Comparison of ENCODE assay signal across 2 cellular contexts in the genomic region with DNA sequence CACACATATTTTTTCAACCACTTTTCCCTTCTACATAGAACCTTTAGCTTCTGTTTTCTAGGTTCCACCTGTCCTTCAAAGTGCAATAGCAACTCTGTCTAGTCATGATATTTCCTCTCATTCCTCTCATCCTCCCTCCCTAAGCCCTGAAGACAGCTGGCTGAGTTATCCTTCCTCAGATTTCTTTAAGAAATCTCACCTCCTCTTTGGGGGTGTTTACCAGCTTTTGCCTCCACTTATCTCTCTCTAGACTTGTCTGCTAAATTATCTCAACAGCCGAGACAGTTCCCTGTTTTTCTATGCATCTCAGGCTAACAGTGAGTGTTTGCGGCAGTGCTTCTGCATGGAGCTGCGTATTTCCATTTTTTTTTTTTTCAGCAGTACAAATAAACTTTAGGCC.
TF ChIP-seq lines count a peak whose summit lies in the region.

No MANE protein-coding gene starts in this region.

TF ChIP-seq in SK-N-SH, 30 proteins besides CTCF, POLR2A, EP300 and RAD21 (continued from another document):
- TF ChIP-seq, protein P1, sequence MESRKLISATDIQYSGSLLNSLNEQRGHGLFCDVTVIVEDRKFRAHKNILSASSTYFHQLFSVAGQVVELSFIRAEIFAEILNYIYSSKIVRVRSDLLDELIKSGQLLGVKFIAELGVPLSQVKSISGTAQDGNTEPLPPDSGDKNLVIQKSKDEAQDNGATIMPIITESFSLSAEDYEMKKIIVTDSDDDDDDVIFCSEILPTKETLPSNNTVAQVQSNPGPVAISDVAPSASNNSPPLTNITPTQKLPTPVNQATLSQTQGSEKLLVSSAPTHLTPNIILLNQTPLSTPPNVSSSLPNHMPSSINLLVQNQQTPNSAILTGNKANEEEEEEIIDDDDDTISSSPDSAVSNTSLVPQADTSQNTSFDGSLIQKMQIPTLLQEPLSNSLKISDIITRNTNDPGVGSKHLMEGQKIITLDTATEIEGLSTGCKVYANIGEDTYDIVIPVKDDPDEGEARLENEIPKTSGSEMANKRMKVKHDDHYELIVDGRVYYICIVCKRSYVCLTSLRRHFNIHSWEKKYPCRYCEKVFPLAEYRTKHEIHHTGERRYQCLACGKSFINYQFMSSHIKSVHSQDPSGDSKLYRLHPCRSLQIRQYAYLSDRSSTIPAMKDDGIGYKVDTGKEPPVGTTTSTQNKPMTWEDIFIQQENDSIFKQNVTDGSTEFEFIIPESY (IDR thresholded peaks at IDR 0.05; ENCODE audit: borderline replicate concordance, low read depth): no peak
- TF ChIP-seq TEAD4 (IDR thresholded peaks at IDR 0.05; ENCODE audit: borderline replicate concordance, insufficient read depth): no peak
- no peak for TF ChIP-seq RFX5 (IDR thresholded peaks at IDR 0.05; ENCODE audit: low read length)
- no peak for TF ChIP-seq FOXM1 (IDR thresholded peaks at IDR 0.05; ENCODE audit: low read depth)
- no peak for TF ChIP-seq NFIC (IDR thresholded peaks at IDR 0.05; ENCODE audit: borderline replicate concordance)
- TF ChIP-seq SMC3 (IDR thresholded peaks at IDR 0.05; ENCODE audit: low read depth, low read length): no peak
- no peak for TF ChIP-seq MEF2A (IDR thresholded peaks at IDR 0.05; ENCODE audit: borderline replicate concordance, low read depth)
- TF ChIP-seq, protein P2, sequence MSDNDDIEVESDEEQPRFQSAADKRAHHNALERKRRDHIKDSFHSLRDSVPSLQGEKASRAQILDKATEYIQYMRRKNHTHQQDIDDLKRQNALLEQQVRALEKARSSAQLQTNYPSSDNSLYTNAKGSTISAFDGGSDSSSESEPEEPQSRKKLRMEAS (IDR thresholded peaks at IDR 0.05; ENCODE audit: low read depth): no peak
- TF ChIP-seq ELF1 (IDR thresholded peaks at IDR 0.05): no peak
- TF ChIP-seq, protein P3, sequence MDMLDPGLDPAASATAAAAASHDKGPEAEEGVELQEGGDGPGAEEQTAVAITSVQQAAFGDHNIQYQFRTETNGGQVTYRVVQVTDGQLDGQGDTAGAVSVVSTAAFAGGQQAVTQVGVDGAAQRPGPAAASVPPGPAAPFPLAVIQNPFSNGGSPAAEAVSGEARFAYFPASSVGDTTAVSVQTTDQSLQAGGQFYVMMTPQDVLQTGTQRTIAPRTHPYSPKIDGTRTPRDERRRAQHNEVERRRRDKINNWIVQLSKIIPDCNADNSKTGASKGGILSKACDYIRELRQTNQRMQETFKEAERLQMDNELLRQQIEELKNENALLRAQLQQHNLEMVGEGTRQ (IDR thresholded peaks at IDR 0.05; ENCODE audit: borderline replicate concordance, low read depth, low read length): no peak
- no peak for TF ChIP-seq RXRA (IDR thresholded peaks at IDR 0.05; ENCODE audit: borderline replicate concordance, low read depth)

TF ChIP-seq in SK-N-SH treated with all-trans-retinoic acid at 6 μM for 48 hours, 23 proteins besides CTCF, POLR2A, EP300 and RAD21 (continued from another document):
- TF ChIP-seq, protein P4, sequence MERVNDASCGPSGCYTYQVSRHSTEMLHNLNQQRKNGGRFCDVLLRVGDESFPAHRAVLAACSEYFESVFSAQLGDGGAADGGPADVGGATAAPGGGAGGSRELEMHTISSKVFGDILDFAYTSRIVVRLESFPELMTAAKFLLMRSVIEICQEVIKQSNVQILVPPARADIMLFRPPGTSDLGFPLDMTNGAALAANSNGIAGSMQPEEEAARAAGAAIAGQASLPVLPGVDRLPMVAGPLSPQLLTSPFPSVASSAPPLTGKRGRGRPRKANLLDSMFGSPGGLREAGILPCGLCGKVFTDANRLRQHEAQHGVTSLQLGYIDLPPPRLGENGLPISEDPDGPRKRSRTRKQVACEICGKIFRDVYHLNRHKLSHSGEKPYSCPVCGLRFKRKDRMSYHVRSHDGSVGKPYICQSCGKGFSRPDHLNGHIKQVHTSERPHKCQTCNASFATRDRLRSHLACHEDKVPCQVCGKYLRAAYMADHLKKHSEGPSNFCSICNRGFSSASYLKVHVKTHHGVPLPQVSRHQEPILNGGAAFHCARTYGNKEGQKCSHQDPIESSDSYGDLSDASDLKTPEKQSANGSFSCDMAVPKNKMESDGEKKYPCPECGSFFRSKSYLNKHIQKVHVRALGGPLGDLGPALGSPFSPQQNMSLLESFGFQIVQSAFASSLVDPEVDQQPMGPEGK (CRISPR knock-in tag; IDR thresholded peaks at IDR 0.05; ENCODE audit: borderline replicate concordance): no peak
- TF ChIP-seq TCF4 (CRISPR knock-in tag; IDR thresholded peaks at IDR 0.05; ENCODE audit: borderline replicate concordance) (no peak), GLIS3 (CRISPR knock-in tag; IDR thresholded peaks at IDR 0.05) (no peak)
